Comparison of ENCODE assay signal across 10 cellular contexts in the genomic region with DNA sequence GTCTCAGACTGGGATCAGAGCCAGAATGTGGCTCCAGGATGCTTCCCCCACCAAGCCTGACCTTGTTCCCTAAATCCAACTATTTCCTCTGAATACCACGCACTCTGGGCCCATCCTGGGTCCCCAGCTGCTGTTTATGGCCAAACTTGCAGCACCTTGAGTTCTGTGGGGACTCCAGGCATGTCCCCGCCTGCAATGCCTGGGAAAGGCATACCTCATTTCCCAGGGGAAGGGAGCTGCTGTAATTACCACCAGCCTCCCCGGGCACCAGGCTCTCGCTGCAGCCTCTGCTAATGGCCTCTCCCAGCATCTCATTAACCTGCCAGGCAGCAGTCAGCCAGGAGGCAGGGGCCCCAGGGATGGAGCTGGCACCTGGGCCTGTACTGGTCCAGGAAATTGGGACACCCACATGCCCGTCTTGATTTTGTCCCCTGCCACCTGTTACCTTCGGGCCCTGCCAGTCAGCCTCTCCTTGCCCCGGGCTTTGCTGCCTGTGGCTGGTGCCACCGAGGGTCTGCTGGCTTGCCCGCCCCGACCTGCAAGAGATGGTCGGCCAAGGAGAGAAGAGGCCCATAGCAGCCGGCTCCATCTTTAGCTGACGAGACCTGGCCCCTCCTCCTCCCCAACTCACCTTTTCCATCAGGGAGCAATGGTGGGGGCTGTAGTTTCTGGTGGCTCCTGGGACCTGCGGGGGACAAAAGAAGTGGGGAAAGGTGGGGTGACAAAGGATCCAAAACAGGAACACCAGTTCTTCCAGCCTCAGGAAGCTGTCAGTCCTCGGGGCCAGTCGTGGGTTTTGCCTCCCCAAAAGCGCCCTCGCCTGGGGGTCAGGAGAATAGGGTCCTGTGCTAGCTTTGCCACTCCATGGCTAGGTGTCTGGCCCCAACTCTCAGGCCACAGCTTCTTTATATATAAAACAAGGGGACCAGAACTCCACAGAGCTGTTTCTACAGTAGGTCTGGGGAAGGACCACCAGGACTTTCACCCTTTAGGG. TPM values are rescaled to one million over a fixed set of nuclear protein-coding genes. Genes with fewer than 3 reads are reported as not detected.
DNase-seq lines count a peak whose midpoint lies in the region; ATAC-seq and TF ChIP-seq lines count a peak whose summit lies in the region.
"Had no signal": no experiment of that assay in that cellular context is flagged by ENCODE, and none has a peak within 500 bp of the region (broad histone marks: within the 10 kb centered on the region; RNA-seq: fewer than 3 reads in every experiment).

No MANE protein-coding gene starts in this region.

- no peaks in the 10 kb centered on the region for H3K9me2 ChIP-seq in PC-3 (replicated peaks; ENCODE audit: low read length)

- 74% methylated on average over 18 of the region's 18 CpGs for WGBS in right cardiac atrium

- no peaks in the 10 kb centered on the region for H4K20me1 ChIP-seq in PC-3 (ENCODE audit: low read length)

- peak in 1 of 3 donors; percentile 61 for DNase-seq in right cardiac atrium
- no peak for DNase-seq in Right ventricle myocardium inferior (ENCODE audit: missing footprints)
- no peak for DNase-seq in PC-3
- DNase-seq in germinal center (ENCODE audit: low spot score): peak; percentile 50
- DNase-seq in GM19240 (ENCODE audit: insufficient read length, low spot score): no peak
- DNase-seq in stimulated activated CD4-positive, alpha-beta T cell treated with anti-CD3 and anti-CD28 coated beads, Interleukin-12 subunit alpha, Interleukin-12 subunit beta, amount 100 ng/mL, for 4 hours: no peak
- DNase-seq: anterior cingulate cortex had no signal

- no peaks in the 10 kb centered on the region for H3K27me3 ChIP-seq in right cardiac atrium (ENCODE audit: control insufficient read depth, insufficient read depth)
- no peaks in the 10 kb centered on the region for H3K27me3 ChIP-seq in PC-3 (ENCODE audit: low read length)

- H3F3A ChIP-seq in PC-3 (ENCODE audit: low read length, unreplicated experiment): peaks cover 11% of the 10 kb centered on the region

- no TSS peak for BruUV-seq in PC-3 (replicated peaks; lab: Mats Ljungman, UMichigan)

- ATAC-seq in right cardiac atrium (no peak), Right ventricle myocardium inferior (no peak), PC-3 (no peak), GM18868 (IDR thresholded peaks at IDR 0.05; ENCODE audit: unreplicated experiment) (no peak), HG03196 (IDR thresholded peaks at IDR 0.05; ENCODE audit: unreplicated experiment) (no peak)
- ATAC-seq: left lobe of liver had no signal

- H2AFZ ChIP-seq in PC-3 (ENCODE audit: low read length): no peak overlapping the region

- CTCF ChIA-PET in PC-3 (lab: Charles Lee): no interaction called here

- no peak for TF ChIP-seq CTCF in PC-3 (conservative IDR thresholded peaks at IDR 0.05; ENCODE audit: low read depth, low read length)

- POLR2A ChIA-PET in PC-3 (lab: Charles Lee; ENCODE audit: unreplicated experiment): no interaction called here

- H3K4me2 ChIP-seq in PC-3 (ENCODE audit: low read length): peak overlapping the region; percentile 97

- no peak overlapping the region for H3K4me3 ChIP-seq in right cardiac atrium (ENCODE audit: low read length)
- peak overlapping the region; percentile 75; the same call in 1 of the 2 replicates for H3K4me3 ChIP-seq in PC-3 (ENCODE audit: low read length)

- peaks cover 59% of the 10 kb centered on the region for H3K79me2 ChIP-seq in PC-3 (ENCODE audit: low read length)

- peaks cover 48% of the 10 kb centered on the region for H3K36me3 ChIP-seq in PC-3 (ENCODE audit: low read depth, low read length)

- intact Hi-C loops in right cardiac atrium (cut with DNase I): no loop called here
- intact Hi-C loops in Right ventricle myocardium inferior (cut with DNase I): loop anchor here (10.0 kb wide), 1 partner anchor 232 kb away; a partner anchor contains a TSS
- intact Hi-C loops in PC-3 (cut with micrococcal nuclease): loop anchor here (5.0 kb wide), 1 partner anchor 229 kb away; a partner anchor contains a TSS

- no peak overlapping the region for H3K9ac ChIP-seq in PC-3 (ENCODE audit: low read length)

- H3K9me3 ChIP-seq in right cardiac atrium (ENCODE audit: control insufficient read depth, low read length): no peaks in the 10 kb centered on the region
- no peaks in the 10 kb centered on the region for H3K9me3 ChIP-seq in PC-3 (ENCODE audit: low read length)

- H3K27ac ChIP-seq in right cardiac atrium (ENCODE audit: low read length) (peak overlapping the region; percentile 11), PC-3 (ENCODE audit: low read length) (no peak overlapping the region; the same call in 1 of the 2 replicates)

- peaks cover 21% of the 10 kb centered on the region for H3K4me1 ChIP-seq in right cardiac atrium (ENCODE audit: control insufficient read depth, insufficient read depth, low read length)
- peaks cover 49% of the 10 kb centered on the region for H3K4me1 ChIP-seq in PC-3 (ENCODE audit: insufficient read depth, low read length)

RNA-seq across cellular contexts. Expression of a gene that starts 4.3 kb away (rescaled TPM):
- total RNA-seq in right cardiac atrium (100 to 1,000 TPM in 3 of 4 donors, 10 to 100 TPM in 1; 71.9 to 144 (median 131) TPM), Right ventricle myocardium inferior (162 TPM), PC-3 (2014; rRNA removed) (56.1 and 101 TPM in 2 replicates)
- 99.7 TPM for polyA plus RNA-seq in right cardiac atrium

RNA-seq across cellular contexts. Expression of a gene that starts 12.9 kb away (rescaled TPM):
- total RNA-seq in right cardiac atrium (100 to 1,000 TPM in 1 of 4 donors, 10 to 100 TPM in 3; 72.6 to 115 (median 74.1) TPM), Right ventricle myocardium inferior (55.6 TPM), PC-3 (2014; rRNA removed) (22.1 and 32.1 TPM in 2 replicates)
- 47.3 TPM for polyA plus RNA-seq in right cardiac atrium

RNA-seq across cellular contexts. Expression of a gene that starts 14.4 kb away (rescaled TPM):
- total RNA-seq in right cardiac atrium: not detected
- polyA plus RNA-seq in right cardiac atrium: not detected
- not detected for total RNA-seq in Right ventricle myocardium inferior
- not detected in 2 replicates for total RNA-seq in PC-3 (2014; rRNA removed)
- total RNA-seq: left lobe of liver had no signal

RNA-seq across cellular contexts. Expression of a gene that starts 21.6 kb away (rescaled TPM):
- 1 to 10 TPM in 2 of 4 donors, under 1 TPM in 2; 0.85 to 4.6 (median 0.97) TPM for total RNA-seq in right cardiac atrium
- polyA plus RNA-seq in right cardiac atrium: 2.4 TPM
- total RNA-seq in Right ventricle myocardium inferior: 3.9 TPM
- 0.87 and 2.7 TPM in 2 replicates for total RNA-seq in PC-3 (2014; rRNA removed)

RNA-seq across cellular contexts. Expression of a gene that starts 28.7 kb away (rescaled TPM):
- 10 to 100 TPM; 11.5 to 28.9 (median 21.7) TPM for total RNA-seq in right cardiac atrium
- polyA plus RNA-seq in right cardiac atrium: 18.5 TPM
- 8.2 TPM for total RNA-seq in Right ventricle myocardium inferior
- 1.3 and 3.2 TPM in 2 replicates for total RNA-seq in PC-3 (2014; rRNA removed)

Comparison
In these comparisons a context has a peak if more than half of its experiments do, and no peak if none do; other contexts are left out.
1. intact Hi-C loops: an anchor here in Right ventricle myocardium inferior (10.0 kb wide) and PC-3 (5.0 kb wide); none called in right cardiac atrium.